ENCODE assay signal across 12 cellular contexts in genomic region chr2:149573760-149574159, GRCh38. TPM values are rescaled to one million over a fixed set of nuclear protein-coding genes. Genes with fewer than 3 reads are reported as not detected.
DNase-seq lines count a peak whose midpoint lies in the region; TF ChIP-seq lines count a peak whose summit lies in the region.
"Had no signal": no experiment of that assay in that cellular context is flagged by ENCODE, and none has a peak within 500 bp of the region (broad histone marks: within the 10 kb centered on the region; RNA-seq: fewer than 3 reads in every experiment).

No MANE protein-coding gene starts in this region.

- TF ChIP-seq CTCF in AG04449 (IDR thresholded peaks at IDR 0.05; ENCODE audit: insufficient read depth, low read length, missing control alignments) (peak; percentile 3), GM12865 (IDR thresholded peaks at IDR 0.05; ENCODE audit: insufficient read depth, low read depth, low read length, missing control alignments) (peak; percentile 3), hepatocyte (IDR thresholded peaks at IDR 0.05; ENCODE audit: poor library complexity) (peak; percentile 61), lower leg skin (IDR thresholded peaks at IDR 0.05) (no peak)

- H3K27ac ChIP-seq in hepatocyte: no peak overlapping the region

- H2AFZ ChIP-seq in hepatocyte: no peak overlapping the region

- peaks cover 91% of the 10 kb centered on the region for H3K36me3 ChIP-seq in adipocyte (ENCODE audit: control insufficient read depth, insufficient read depth, low read length, severe bottlenecking)
- H3K36me3 ChIP-seq in hepatocyte (replicated peaks; ENCODE audit: insufficient read depth, low read depth): no peaks in the 10 kb centered on the region

- no peak overlapping the region for H3K9ac ChIP-seq in adipocyte (ENCODE audit: low read length)

- no peak overlapping the region for H3K4me2 ChIP-seq in hepatocyte

- CTCF ChIA-PET in AG04449 (lab: Yijun Ruan, JAX): interaction anchor here (0.5 to 3.9 kb wide), 11 partner anchors 10 to 1666 kb away, joined by 3 to 73 read pairs (median 3); partner anchors contain the start of gene MMADHC

- no peaks in the 10 kb centered on the region for H3K27me3 ChIP-seq in adipocyte (replicated peaks; ENCODE audit: control insufficient read depth, insufficient read depth, low read length)
- H3K27me3 ChIP-seq in hepatocyte: no peaks in the 10 kb centered on the region

- no peak for TF ChIP-seq POLR2A in lower leg skin (IDR thresholded peaks at IDR 0.05)

- 51% methylated on average over 2 of the region's 2 CpGs for WGBS in hepatocyte (ENCODE audit: low lambda C conversion rate, missing lambda C conversion rate)
- WGBS in lower leg skin, 2 donors: 41 to 47% methylated on average over 2 of the region's 2 CpGs

- H3K79me2 ChIP-seq in hepatocyte: peaks cover 18% of the 10 kb centered on the region

- H3K4me3 ChIP-seq in AG04449 (ENCODE audit: low read depth, low read length) (no peak overlapping the region), GM12865 (ENCODE audit: low read depth, low read length) (no peak overlapping the region), adipocyte (ENCODE audit: low read length) (no peak overlapping the region), hepatocyte (no peak overlapping the region), lower leg skin (ENCODE audit: low read depth, poor library complexity, severe bottlenecking) (no peak overlapping the region)

- DNase-seq in AG04449 (ENCODE audit: low read depth, low spot score): no peak
- DNase-seq in GM12865 (ENCODE audit: low read depth): no peak
- DNase-seq in adipocyte (ENCODE audit: low read depth): peak; percentile 73
- DNase-seq in hepatocyte (ENCODE audit: low spot score): no peak
- no peak for DNase-seq in HPDE6-E6E7 (ENCODE audit: extremely low spot score)
- DNase-seq in activated naive CD4-positive, alpha-beta T cell treated with Interleukin-2 at 50 U/mL for 16 hours: no peak
- DNase-seq in OCI-M2 (lab: John Stamatoyannopoulos, UW; ENCODE audit: unreplicated experiment): no peak
- no peak for DNase-seq in lower leg skin (ENCODE audit: low spot score in 2 of 2)
- DNase-seq: activated gamma-delta T cell, naive B cell, NCI-H2029, T-helper 9 cell had no signal

- intact Hi-C loops in lower leg skin (cut with DNase I; ENCODE audit: low total_unique reads): no loop called here

- no peaks in the 10 kb centered on the region for H3K9me2 ChIP-seq in hepatocyte (replicated peaks; ENCODE audit: insufficient read depth)

- H3K9me3 ChIP-seq in adipocyte (ENCODE audit: control insufficient read depth, low read length): no peaks in the 10 kb centered on the region
- no peaks in the 10 kb centered on the region for H3K9me3 ChIP-seq in hepatocyte (ENCODE audit: low read depth)

- peaks cover 9% of the 10 kb centered on the region for H4K20me1 ChIP-seq in hepatocyte (ENCODE audit: insufficient read depth, poor library complexity, severe bottlenecking)

- H3K4me1 ChIP-seq in adipocyte (ENCODE audit: control insufficient read depth, insufficient read depth, low read length): peaks cover 15% of the 10 kb centered on the region
- peaks cover 12% of the 10 kb centered on the region for H3K4me1 ChIP-seq in hepatocyte (ENCODE audit: insufficient read depth)

- POLR2A ChIA-PET in AG04449 (lab: Yijun Ruan, JAX): no interaction called here

RNA-seq across cellular contexts. Expression of gene MMADHC, which starts 13.8 kb away (rescaled TPM):
- total RNA-seq in hepatocyte (156 and 158 TPM in 2 replicates), lower leg skin (100 to 1,000 TPM in 2 of 4 donors, 10 to 100 TPM in 2; 66.3 to 118 (median 95.4) TPM)
- polyA plus RNA-seq in hepatocyte: 134 and 138 TPM in 2 replicates

Comparison
In these comparisons a context has a peak if more than half of its experiments do, and no peak if none do; other contexts are left out.
1. CTCF ChIP-seq: peak in AG04449 (single experiment), GM12865 (single experiment) and hepatocyte (single experiment); none in lower leg skin (0 of 3).